20 cellular contexts compared by ENCODE assay signal in genomic region chr2:149075868-149076267, GRCh38. TPM values are rescaled to one million over a fixed set of nuclear protein-coding genes. Genes with fewer than 3 reads are reported as not detected.
DNase-seq lines count a peak whose midpoint lies in the region; ATAC-seq and TF ChIP-seq lines count a peak whose summit lies in the region.
"Had no signal": no experiment of that assay in that cellular context is flagged by ENCODE, and none has a peak within 500 bp of the region (broad histone marks: within the 10 kb centered on the region; RNA-seq: fewer than 3 reads in every experiment).

No MANE protein-coding gene starts in this region.

- peak overlapping the region; percentile 3 for H3K27ac Mint-ChIP-seq in neural progenitor cell
- H3K27ac Mint-ChIP-seq: activated CD8-positive, alpha-beta memory T cell treated with anti-CD3 and anti-CD28 coated beads, Interleukin-2, amount 10 ng/mL, durations not matched to agents 7 days and 5 days; stimulated activated naive CD8-positive, alpha-beta T cell treated with anti-CD3 and anti-CD28 coated beads, Interleukin-15, amount 100 ng/mL, for 72 hours had no signal

- peak overlapping the region; percentile 62 for H3K4me2 ChIP-seq in PC-9
- peak overlapping the region; percentile 70 for H3K4me2 ChIP-seq in fibroblast of lung (ENCODE audit: extremely low read depth, insufficient read depth, low read length)
- peak overlapping the region; percentile 2 for H3K4me2 ChIP-seq in neural progenitor cell

- no TSS peak for BruUV-seq in PC-9 (replicated peaks; lab: Mats Ljungman, UMichigan)

- H3K4me1 ChIP-seq in PC-9 (replicated peaks; ENCODE audit: insufficient read depth) = peaks cover 80% of the 10 kb centered on the region
- H3K4me1 ChIP-seq in fibroblast of lung (ENCODE audit: control insufficient read depth, extremely low read depth, insufficient read depth, low read length) = no peaks in the 10 kb centered on the region
- peaks cover 40% of the 10 kb centered on the region for H3K4me1 ChIP-seq in neural progenitor cell
- peaks cover 0 to 8% of the 10 kb centered on the region in 2 donors for H3K4me1 ChIP-seq in ascending aorta
- H3K4me1 ChIP-seq: prostate gland had no signal

- H3K9me3 ChIP-seq in AG04450 (ENCODE audit: control insufficient read depth, insufficient read depth, low read length) (no peaks in the 10 kb centered on the region), PC-9 (ENCODE audit: insufficient read depth, low read depth) (no peaks in the 10 kb centered on the region), fibroblast of lung (ENCODE audit: control insufficient read depth, insufficient read depth, low read depth, low read length) (no peaks in the 10 kb centered on the region), neural progenitor cell (ENCODE audit: low read depth) (no peaks in the 10 kb centered on the region), ascending aorta (no peaks in the 10 kb centered on the region)
- H3K9me3 ChIP-seq: prostate gland had no signal

- H3K79me2 ChIP-seq in PC-9 (ENCODE audit: low read depth) = peaks cover 68% of the 10 kb centered on the region
- H3K79me2 ChIP-seq in fibroblast of lung (ENCODE audit: control insufficient read depth, insufficient read depth, low read length) = no peaks in the 10 kb centered on the region
- no peaks in the 10 kb centered on the region for H3K79me2 ChIP-seq in neural progenitor cell (ENCODE audit: low read depth)

- H3K9me2 ChIP-seq in PC-9 (ENCODE audit: insufficient read depth) = no peaks in the 10 kb centered on the region

- peaks cover 34% of the 10 kb centered on the region for H3F3A ChIP-seq in PC-9 (ENCODE audit: insufficient read depth, low read depth)
- H3F3A ChIP-seq in neural progenitor cell (ENCODE audit: low read depth) = peaks cover 10% of the 10 kb centered on the region

- DNase-seq in AG04450 (ENCODE audit: low read depth, low spot score) (no peak), PC-9 (no peak), fibroblast of lung (ENCODE audit: low read depth in 2 of 2) (peak; percentile 14 to 28), neural progenitor cell (ENCODE audit: low spot score) (peak; percentile 53), occipital lobe (lab: John Stamatoyannopoulos, UW) (no peak), ascending aorta (ENCODE audit: low spot score in 2 of 2) (no peak), anterior cingulate cortex (lab: John Stamatoyannopoulos, UW) (no peak)
- DNase-seq: activated CD8-positive, alpha-beta memory T cell treated with anti-CD3 and anti-CD28 coated beads, Interleukin-2, amount 10 ng/mL, durations not matched to agents 7 days and 5 days; activated effector memory CD4-positive, alpha-beta T cell treated with anti-CD3 and anti-CD28 coated beads, Interleukin-2, amount 50 U/mL, for 16 hours; aorta; dermis blood vessel endothelial cell; left colon; NCI-H146; NCI-H226; stimulated activated naive CD8-positive, alpha-beta T cell treated with anti-CD3 and anti-CD28 coated beads, Interleukin-15, amount 100 ng/mL, for 72 hours had no signal

- H4K20me1 ChIP-seq in PC-9 (ENCODE audit: insufficient read depth) (no peaks in the 10 kb centered on the region), fibroblast of lung (ENCODE audit: control insufficient read depth, extremely low read depth, insufficient read depth, low read length) (no peaks in the 10 kb centered on the region), neural progenitor cell (ENCODE audit: low read depth) (no peaks in the 10 kb centered on the region)

- ATAC-seq in GM18867 (IDR thresholded peaks at IDR 0.05; ENCODE audit: unreplicated experiment) = no peak
- ATAC-seq: activated CD8-positive, alpha-beta memory T cell treated with anti-CD3 and anti-CD28 coated beads, Interleukin-2, amount 10 ng/mL, durations not matched to agents 7 days and 5 days; esophagus mucosa; stimulated activated naive CD8-positive, alpha-beta T cell treated with anti-CD3 and anti-CD28 coated beads, Interleukin-15, amount 100 ng/mL, for 72 hours had no signal

- H3K36me3 ChIP-seq in PC-9 (ENCODE audit: low read depth) (no peaks in the 10 kb centered on the region), fibroblast of lung (ENCODE audit: control insufficient read depth, insufficient read depth, low read length) (no peaks in the 10 kb centered on the region), neural progenitor cell (no peaks in the 10 kb centered on the region), ascending aorta (no peaks in the 10 kb centered on the region)
- H3K36me3 ChIP-seq: prostate gland had no signal

- H2AFZ ChIP-seq in PC-9 (no peak overlapping the region), fibroblast of lung (ENCODE audit: low read length) (peak overlapping the region; percentile 56), neural progenitor cell (replicated peaks) (peak overlapping the region; percentile 38)

- CTCF ChIA-PET in AG04450 (lab: Charles Lee) (interaction anchor here (0.9 kb wide), 1 partner anchor 59 kb away, joined by 3 read pairs; no protein-coding TSS in a partner anchor), PC-9 (lab: Charles Lee) (no interaction called here)

- no peak overlapping the region for H3K27ac ChIP-seq in AG04450 (ENCODE audit: low read depth, low read length)
- peak overlapping the region; percentile 76 for H3K27ac ChIP-seq in PC-9
- H3K27ac ChIP-seq in fibroblast of lung (ENCODE audit: insufficient read depth, low read length) = no peak overlapping the region
- H3K27ac ChIP-seq in neural progenitor cell = no peak overlapping the region
- no peak overlapping the region for H3K27ac ChIP-seq in ascending aorta
- H3K27ac ChIP-seq: prostate gland had no signal

- peaks cover 36% of the 10 kb centered on the region for H3K4me1 Mint-ChIP-seq in neural progenitor cell
- H3K4me1 Mint-ChIP-seq: activated CD8-positive, alpha-beta memory T cell treated with anti-CD3 and anti-CD28 coated beads, Interleukin-2, amount 10 ng/mL, durations not matched to agents 7 days and 5 days; stimulated activated naive CD8-positive, alpha-beta T cell treated with anti-CD3 and anti-CD28 coated beads, Interleukin-15, amount 100 ng/mL, for 72 hours had no signal

- H3K9ac ChIP-seq in fibroblast of lung (ENCODE audit: insufficient read depth, low read length) (no peak overlapping the region), neural progenitor cell (no peak overlapping the region)

- POLR2A ChIA-PET in AG04450 (lab: Yijun Ruan, JAX) = no interaction called here
- POLR2A ChIA-PET in PC-9 (lab: Charles Lee; ENCODE audit: unreplicated experiment) = no interaction called here

- no peak overlapping the region for H3K4me3 Mint-ChIP-seq in neural progenitor cell
- H3K4me3 Mint-ChIP-seq: activated CD8-positive, alpha-beta memory T cell treated with anti-CD3 and anti-CD28 coated beads, Interleukin-2, amount 10 ng/mL, durations not matched to agents 7 days and 5 days; stimulated activated naive CD8-positive, alpha-beta T cell treated with anti-CD3 and anti-CD28 coated beads, Interleukin-15, amount 100 ng/mL, for 72 hours had no signal

- H3K27me3 Mint-ChIP-seq in neural progenitor cell (ENCODE audit: insufficient read depth, low read depth) = no peaks in the 10 kb centered on the region

- H3K9me3 Mint-ChIP-seq in neural progenitor cell = no peaks in the 10 kb centered on the region
- H3K9me3 Mint-ChIP-seq: stimulated activated naive CD8-positive, alpha-beta T cell treated with anti-CD3 and anti-CD28 coated beads, Interleukin-15, amount 100 ng/mL, for 72 hours had no signal

- intact Hi-C loops in PC-9 (cut with micrococcal nuclease; ENCODE audit: unreplicated experiment) (no loop called here), ascending aorta (cut with DNase I) (no loop called here)

- no peak for TF ChIP-seq CTCF in AG04450 (IDR thresholded peaks at IDR 0.05; ENCODE audit: low read depth, low read length)
- TF ChIP-seq CTCF in PC-9 (conservative IDR thresholded peaks at IDR 0.05) = no peak
- no peak for TF ChIP-seq CTCF in fibroblast of lung (conservative IDR thresholded peaks at IDR 0.05 in 1 of 2, IDR thresholded peaks at IDR 0.05 in 1 of 2; ENCODE audit: low read depth in 1 of 2, low read length in 2 of 2)
- no peak for TF ChIP-seq CTCF in neural progenitor cell (IDR thresholded peaks at IDR 0.05)
- no peak for TF ChIP-seq CTCF in ascending aorta (IDR thresholded peaks at IDR 0.05)

- H3K27me3 ChIP-seq in AG04450 (ENCODE audit: control insufficient read depth, insufficient read depth, low read length) (no peaks in the 10 kb centered on the region), PC-9 (ENCODE audit: insufficient read depth, low read depth) (no peaks in the 10 kb centered on the region), fibroblast of lung (ENCODE audit: control insufficient read depth, insufficient read depth, low read length) (no peaks in the 10 kb centered on the region), neural progenitor cell (no peaks in the 10 kb centered on the region), ascending aorta (no peaks in the 10 kb centered on the region)

- H3K36me3 Mint-ChIP-seq in neural progenitor cell = no peaks in the 10 kb centered on the region
- H3K36me3 Mint-ChIP-seq: activated CD8-positive, alpha-beta memory T cell treated with anti-CD3 and anti-CD28 coated beads, Interleukin-2, amount 10 ng/mL, durations not matched to agents 7 days and 5 days had no signal

- H3K4me3 ChIP-seq in AG04450 (ENCODE audit: low read depth, low read length) = peak overlapping the region; percentile 8; the same call in 1 of the 2 replicates
- no peak overlapping the region for H3K4me3 ChIP-seq in PC-9
- peak overlapping the region in 2 of 4 experiments; percentile 21 to 50 for H3K4me3 ChIP-seq in fibroblast of lung (replicated peaks in 1 of 4; ENCODE audit: control extremely low read depth in 1 of 4, insufficient read depth in 1 of 4, low read depth in 3 of 4, low read length in 4 of 4)
- no peak overlapping the region for H3K4me3 ChIP-seq in neural progenitor cell
- no peak overlapping the region for H3K4me3 ChIP-seq in ascending aorta
- H3K4me3 ChIP-seq: prostate gland had no signal

RNA-seq across cellular contexts. Expression of gene LYPD6B, which starts 37.4 kb away (rescaled TPM):
- polyA plus RNA-seq in AG04450 (2011; rRNA removed) (0.21 and 0.26 TPM in 2 replicates), fibroblast of lung (0.11 TPM in 1 of 2 replicates, not detected in the other)
- polyA minus RNA-seq in AG04450 (2011; rRNA and poly(A)+ RNA removed) = 0.22 TPM in 1 of 2 replicates, not detected in the other
- total RNA-seq in PC-9 (2021) (10.0 and 12.7 TPM in 2 replicates), fibroblast of lung (not detected in 2 replicates), neural progenitor cell (ENCODE audit: low replicate concordance) (0.34 TPM in 1 of 2 replicates, not detected in the other), occipital lobe (12.5 TPM), ascending aorta (not detected)
- not detected in 2 replicates for polyA plus RNA-seq in fibroblast of lung (2012)
- polyA minus RNA-seq in fibroblast of lung (ENCODE audit: low replicate concordance) = not detected in 2 replicates
- total RNA-seq: A673; activated CD8-positive, alpha-beta memory T cell treated with anti-CD3 and anti-CD28 coated beads, Interleukin-2, amount 10 ng/mL, durations not matched to agents 7 days and 5 days; aorta; dermis blood vessel endothelial cell; T-helper 1 cell treated with Interleukin-12 subunit alpha and Interleukin-12 subunit beta and Interleukin-4 antibody, amounts not matched to agents 30 ng/mL and 1 ng/mL, for 36 hours had no signal

Comparison
In these comparisons a context has a peak if more than half of its experiments do, and no peak if none do; other contexts are left out.
1. DNase-seq: peak in fibroblast of lung (2 of 2) and neural progenitor cell (single experiment); none in AG04450 (single experiment), PC-9 (0 of 2), occipital lobe (single experiment), ascending aorta (0 of 2) and anterior cingulate cortex (0 of 58).
2. H3K4me2 ChIP-seq: peak in every context shown above with its lines; median percentile 70 in fibroblast of lung; 62 in PC-9; 2 in neural progenitor cell.